In genomic region chr3:4493008-4493930, GRCh38 we compare ENCODE assay signal across 1 cellular context.
TF ChIP-seq lines count a peak whose summit lies in the region.

Gene ITPR1 (plus strand): TSS chr3:4493348. CDS start chr3:4516492, 23,144 bp downstream.

TF ChIP-seq in HepG2, 621 proteins besides CTCF, POLR2A, EP300 and RAD21 (continued from another document and continues in another):
- TF ChIP-seq BATF2 (CRISPR knock-in tag; IDR thresholded peaks at IDR 0.05) (peak; percentile 84; the same call in 1 of the 2 replicates), ZBTB14 (CRISPR knock-in tag; IDR thresholded peaks at IDR 0.05) (no peak), FOSL2 (CRISPR knock-in tag; IDR thresholded peaks at IDR 0.05) (no peak; the same call in 1 of the 2 replicates), ZNF205 (CRISPR knock-in tag; IDR thresholded peaks at IDR 0.05) (no peak; the same call in 1 of the 2 replicates), MXD3 (CRISPR knock-in tag; IDR thresholded peaks at IDR 0.05) (no peak), SP2 (CRISPR knock-in tag; IDR thresholded peaks at IDR 0.05) (no peak), ZNF501 (CRISPR knock-in tag; IDR thresholded peaks at IDR 0.05) (peak; percentile 79), ZIK1 (CRISPR knock-in tag; IDR thresholded peaks at IDR 0.05; ENCODE audit: borderline replicate concordance, low read depth) (peak; percentile 24; the same call in 1 of the 2 replicates), GATAD2A (CRISPR knock-in tag; IDR thresholded peaks at IDR 0.05) (peak; percentile 41; the same call in 1 of the 2 replicates), ZNF550 (CRISPR knock-in tag; IDR thresholded peaks at IDR 0.05; ENCODE audit: borderline replicate concordance) (no peak), ZNF619 (CRISPR knock-in tag; IDR thresholded peaks at IDR 0.05) (peak; percentile 84), ZKSCAN5 (CRISPR knock-in tag; IDR thresholded peaks at IDR 0.05) (no peak), DNMT1 (CRISPR knock-in tag; IDR thresholded peaks at IDR 0.05) (0 out of 2 replicates have a peak, but pooled peaks have one; percentile 27), KDM4B (CRISPR knock-in tag; IDR thresholded peaks at IDR 0.05) (no peak), NFAT5 (CRISPR knock-in tag; IDR thresholded peaks at IDR 0.05) (no peak), ZNF503 (CRISPR knock-in tag; IDR thresholded peaks at IDR 0.05) (no peak), ZBTB40 (IDR thresholded peaks at IDR 0.05) (no peak), ZBTB40 (CRISPR knock-in tag; IDR thresholded peaks at IDR 0.05) (no peak), ZNF562 (CRISPR knock-in tag; IDR thresholded peaks at IDR 0.05; ENCODE audit: borderline replicate concordance) (no peak), SATB2 (CRISPR knock-in tag; IDR thresholded peaks at IDR 0.05) (no peak), ZNF496 (CRISPR knock-in tag; IDR thresholded peaks at IDR 0.05; ENCODE audit: insufficient replicate concordance) (no peak), SRSF9 (IDR thresholded peaks at IDR 0.05; ENCODE audit: borderline replicate concordance, insufficient read depth, low read depth, low read length, poor library complexity, severe bottlenecking) (no peak), YEATS4 (CRISPR knock-in tag; IDR thresholded peaks at IDR 0.05; ENCODE audit: borderline replicate concordance) (no peak), KDM2A (CRISPR knock-in tag; IDR thresholded peaks at IDR 0.05; ENCODE audit: borderline replicate concordance, low read depth) (no peak; the same call in 1 of the 2 replicates), ARID5B (CRISPR knock-in tag; IDR thresholded peaks at IDR 0.05) (peak; percentile 40; the same call in 1 of the 2 replicates), AGO1 (IDR thresholded peaks at IDR 0.05; ENCODE audit: low read depth, low read length, poor library complexity, severe bottlenecking) (no peak), ZNF576 (CRISPR knock-in tag; IDR thresholded peaks at IDR 0.05) (no peak), ERF (CRISPR knock-in tag; IDR thresholded peaks at IDR 0.05) (peak; percentile 62; the same call in 1 of the 2 replicates), ATF4 (CRISPR knock-in tag; IDR thresholded peaks at IDR 0.05) (peak in 1 of 2 experiments; percentile 73; a peak in 1 of 4 replicates)
